ENCODE assay signal across 17 cellular contexts in the genomic region with DNA sequence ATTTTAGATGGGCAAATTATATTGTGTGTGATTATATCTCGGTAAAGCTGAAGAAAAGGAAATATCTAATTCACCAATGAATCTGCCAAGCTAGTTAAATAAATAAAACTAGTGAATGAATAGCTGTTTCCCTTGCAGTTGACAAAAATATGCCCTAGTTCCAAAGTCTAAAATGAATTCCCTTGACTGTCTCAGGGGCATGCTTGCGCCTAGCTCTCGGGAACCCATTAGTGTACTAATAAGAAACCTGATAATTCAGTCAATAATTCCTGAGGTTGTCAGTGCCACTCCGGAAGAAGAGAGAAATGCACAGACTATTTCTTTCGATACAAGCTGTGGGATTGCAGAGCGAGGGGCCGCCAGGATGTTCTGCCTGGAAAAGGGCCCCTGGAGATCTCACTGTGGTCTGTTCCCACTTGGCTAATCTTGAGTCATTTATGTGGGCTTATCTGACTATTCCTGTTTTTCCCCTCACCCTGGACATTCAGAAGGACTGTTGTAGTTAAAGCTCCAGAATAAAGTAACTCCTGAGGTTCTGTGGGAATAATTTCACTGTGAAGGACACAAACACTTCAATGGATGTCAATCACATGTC. TPM values are rescaled to one million over a fixed set of nuclear protein-coding genes. Genes with fewer than 3 reads are reported as not detected.
DNase-seq lines count a peak whose midpoint lies in the region; ATAC-seq, FAIRE-seq and TF ChIP-seq lines count a peak whose summit lies in the region.
"Had no signal": no experiment of that assay in that cellular context is flagged by ENCODE, and none has a peak within 500 bp of the region (broad histone marks: within the 10 kb centered on the region; RNA-seq: fewer than 3 reads in every experiment).

No MANE protein-coding gene starts in this region.

- H3K36me3 Mint-ChIP-seq in glutamatergic neuron (ENCODE audit: unreplicated experiment) = no peaks in the 10 kb centered on the region
- H3K36me3 Mint-ChIP-seq: CD8-positive, alpha-beta T cell had no signal

- BruUV-seq in Panc1 (replicated peaks; lab: Mats Ljungman, UMichigan) = TSS peak; percentile 10

- H3K9me3 ChIP-seq in Panc1 (ENCODE audit: control insufficient read depth, insufficient read depth, low read depth, low read length) = no peaks in the 10 kb centered on the region
- H3K9me3 ChIP-seq in mesodermal cell (ENCODE audit: control insufficient read depth, low read length) = no peaks in the 10 kb centered on the region
- H3K9me3 ChIP-seq: SJSA1 had no signal

- no peak for TF ChIP-seq CTCF in Panc1 (IDR thresholded peaks at IDR 0.05)
- no peak for TF ChIP-seq CTCF in glutamatergic neuron (IDR thresholded peaks at IDR 0.05; ENCODE audit: partially characterized antibody, unreplicated experiment)

- no peak for FAIRE-seq in urothelium cell line (lab: Jason Lieb, UNC)

- H3K27me3 Mint-ChIP-seq in glutamatergic neuron (ENCODE audit: unreplicated experiment) = peaks cover 4% of the 10 kb centered on the region

- POLR2A ChIA-PET in Panc1 (lab: Charles Lee) = no interaction called here

- no peak for DNase-seq in Panc1 (ENCODE audit: low read depth, low spot score)
- DNase-seq in glutamatergic neuron = peak; percentile 32
- no peak for DNase-seq in AML-193 (lab: John Stamatoyannopoulos, UW)
- DNase-seq in urothelium cell line (ENCODE audit: low spot score) = no peak
- DNase-seq: CD8-positive, alpha-beta T cell; KBM-7; NCI-H1417 treated with DMSO at 0.1 percent for 48 hours; NCI-H1930; NCI-H446; NCI-H748 treated with DMSO at 0.1 percent for 48 hours; PC-3 had no signal

- H3K4me3 ChIP-seq in Panc1 (ENCODE audit: low read depth in 2 of 2, low read length in 2 of 2) = no peak overlapping the region
- H3K4me3 ChIP-seq in mesodermal cell (ENCODE audit: extremely low read depth, insufficient read depth, low read length, poor library complexity, severe bottlenecking) = no peak overlapping the region
- H3K4me3 ChIP-seq: SJSA1 had no signal

- H3K27ac ChIP-seq in Panc1 (ENCODE audit: low read length) = no peak overlapping the region
- peak overlapping the region; percentile 10 for H3K27ac ChIP-seq in mesodermal cell (ENCODE audit: low read depth, low read length, severe bottlenecking)
- H3K27ac ChIP-seq: SJSA1 had no signal

- H3K36me3 ChIP-seq in Panc1 (ENCODE audit: control insufficient read depth, insufficient read depth, low read length) (no peaks in the 10 kb centered on the region), mesodermal cell (ENCODE audit: control insufficient read depth, insufficient read depth, low read length) (no peaks in the 10 kb centered on the region)
- H3K36me3 ChIP-seq: SJSA1 had no signal

- in situ Hi-C loops in Panc1 (cut with HindIII; ENCODE audit: low pct_unique_long_range_greater_than_20kb, low sequenced_read_pairs) = no loop called here

- H3K27ac Mint-ChIP-seq in glutamatergic neuron (ENCODE audit: unreplicated experiment) = no peak overlapping the region
- H3K27ac Mint-ChIP-seq: B cell; CD8-positive, alpha-beta T cell had no signal

- intact Hi-C loops in Panc1 (cut with micrococcal nuclease; ENCODE audit: unreplicated experiment) = no loop called here

- 87 to 93% methylated on average over 3 to 5 of the region's 7 CpGs for WGBS in mesodermal cell (ENCODE audit: insufficient coverage in 2 of 2), 2 experiments

- H3K9me3 Mint-ChIP-seq in glutamatergic neuron (ENCODE audit: unreplicated experiment) = no peaks in the 10 kb centered on the region
- H3K9me3 Mint-ChIP-seq: CD8-positive, alpha-beta T cell had no signal

- ATAC-seq in Panc1 (no peak), GM18511 (IDR thresholded peaks at IDR 0.05; ENCODE audit: unreplicated experiment) (no peak), GM21717 (IDR thresholded peaks at IDR 0.05; ENCODE audit: unreplicated experiment) (no peak)
- ATAC-seq: CD8-positive, alpha-beta T cell; HCT116; PC-3 had no signal

- CTCF ChIA-PET in Panc1 (lab: Charles Lee) = no interaction called here

- no peaks in the 10 kb centered on the region for H3K27me3 ChIP-seq in Panc1 (ENCODE audit: control insufficient read depth, insufficient read depth, low read length)
- H3K27me3 ChIP-seq: SJSA1 had no signal

- no peak overlapping the region for H3K4me3 Mint-ChIP-seq in glutamatergic neuron (ENCODE audit: unreplicated experiment)
- H3K4me3 Mint-ChIP-seq: B cell; CD8-positive, alpha-beta T cell had no signal

- peaks cover 8% of the 10 kb centered on the region for H3K4me1 Mint-ChIP-seq in glutamatergic neuron (ENCODE audit: low read depth, unreplicated experiment)
- H3K4me1 Mint-ChIP-seq: B cell had no signal

- H3K4me1 ChIP-seq in Panc1 (ENCODE audit: control insufficient read depth, insufficient read depth, low read length) (peaks cover 11% of the 10 kb centered on the region), mesodermal cell (ENCODE audit: control insufficient read depth, insufficient read depth, low read length, poor library complexity, severe bottlenecking) (peaks cover 18% of the 10 kb centered on the region)

RNA-seq across cellular contexts. Expression of a gene that starts 56.4 kb away (rescaled TPM):
- total RNA-seq in Panc1 (2021; ENCODE audit: unreplicated experiment) (325 TPM), glutamatergic neuron (ENCODE audit: unreplicated experiment) (199 TPM)
- 150 TPM for polyA plus RNA-seq in Panc1 (2012; ENCODE audit: insufficient read length)
- polyA plus RNA-seq in mesodermal cell (2013, experiment 1 of 2) = 82.6 TPM
- polyA plus RNA-seq in mesodermal cell (2013, experiment 2 of 2) = 76.6 TPM
